13 cellular contexts compared by ENCODE assay signal in genomic region chr2:172431428-172431827, GRCh38. TPM values are rescaled to one million over a fixed set of nuclear protein-coding genes. Genes with fewer than 3 reads are reported as not detected.
DNase-seq lines count a peak whose midpoint lies in the region; ATAC-seq, FAIRE-seq and TF ChIP-seq lines count a peak whose summit lies in the region.
"Had no signal": no experiment of that assay in that cellular context is flagged by ENCODE, and none has a peak within 500 bp of the region (broad histone marks: within the 10 kb centered on the region; RNA-seq: fewer than 3 reads in every experiment).

No MANE protein-coding gene starts in this region.

- peak; percentile 42 for DNase-seq in NOMO-1 treated with DMSO at 0.1 percent for 48 hours (lab: John Stamatoyannopoulos, UW; ENCODE audit: unreplicated experiment)
- DNase-seq in NOMO-1 treated with dmso at 0.1 percent for 144 hours (lab: John Stamatoyannopoulos, UW; ENCODE audit: unreplicated experiment): no peak
- no peak for DNase-seq in keratinocyte (ENCODE audit: low read depth, low spot score)
- no peak for DNase-seq in smooth muscle cell (lab: John Stamatoyannopoulos, UW; ENCODE audit: unreplicated experiment)
- DNase-seq in stimulated activated CD4-positive, alpha-beta T cell treated with anti-CD3 and anti-CD28 coated beads, Interleukin-2, amount 100 ng/mL, for 48 hours: no peak
- DNase-seq in H9: no peak
- DNase-seq: activated naive CD4-positive, alpha-beta T cell; NCI-H510A treated with DMSO at 0.1 percent for 48 hours; stimulated activated CD4-positive, alpha-beta T cell treated with anti-CD3 and anti-CD28 coated beads, Interleukin-4, amount 100 ng/mL, for 24 hours had no signal

- peaks cover 13% of the 10 kb centered on the region for H3K23me2 ChIP-seq in H9 (ENCODE audit: insufficient read length, low read depth, low read length, poor library complexity, severe bottlenecking)

- H3K18ac ChIP-seq in H9 (ENCODE audit: insufficient read length, low read depth, low read length): no peak overlapping the region

- peaks cover 2% of the 10 kb centered on the region for H3K9me1 ChIP-seq in keratinocyte (ENCODE audit: control insufficient read depth, extremely low read depth, insufficient read depth, low read length)

- no peak overlapping the region for H3K56ac ChIP-seq in H9 (ENCODE audit: insufficient read length, low read depth, low read length)

- H3K4ac ChIP-seq in H9 (ENCODE audit: low read depth, low read length): no peak overlapping the region

- no peaks in the 10 kb centered on the region for H3K36me3 Mint-ChIP-seq in activated T-helper 17 cell treated with anti-CD3 and anti-CD28 coated beads, Interleukin-2, amount 50 U/mL, for 72 hours (ENCODE audit: low read depth)
- H3K36me3 Mint-ChIP-seq in H9 (ENCODE audit: insufficient read depth in 1 of 3, low read depth in 3 of 3): peaks cover 5 to 10% (median 8%) of the 10 kb centered on the region in 3 experiments; a peak in 5 of 7 replicates

- peaks cover 7% of the 10 kb centered on the region for H3K79me1 ChIP-seq in H9 (ENCODE audit: insufficient read depth, low read depth, low read length, poor library complexity, severe bottlenecking)

- H3T11ph ChIP-seq in H9 (ENCODE audit: low read length): no peak overlapping the region

- FAIRE-seq in keratinocyte (lab: Jason Lieb, UNC): no peak
- FAIRE-seq: GM18507 had no signal

- H3K36me3 ChIP-seq in keratinocyte (ENCODE audit: control insufficient read depth in 2 of 2, extremely low read depth in 1 of 2, insufficient read depth in 2 of 2, low read length in 2 of 2) (peaks cover 4 to 45% of the 10 kb centered on the region in 2 experiments), smooth muscle cell (ENCODE audit: low read depth) (no peaks in the 10 kb centered on the region)
- H3K36me3 ChIP-seq: neutrophil had no signal

- no peak overlapping the region for H4K91ac ChIP-seq in H9 (ENCODE audit: insufficient read length, low read depth, low read length)

- TF ChIP-seq CTCF in keratinocyte (optimal IDR thresholded peaks at IDR 0.05 in 1 of 3, IDR thresholded peaks at IDR 0.05 in 1 of 3, conservative IDR thresholded peaks at IDR 0.05 in 1 of 3; ENCODE audit: extremely low read depth in 1 of 3, insufficient read depth in 2 of 3, low read length in 3 of 3) (no peak), smooth muscle cell (IDR thresholded peaks at IDR 0.05; ENCODE audit: borderline replicate concordance, insufficient read depth, poor library complexity, severe bottlenecking) (no peak), H9 (conservative IDR thresholded peaks at IDR 0.05) (no peak)

- no peak overlapping the region for H2AK5ac ChIP-seq in H9 (ENCODE audit: insufficient read length, low read length)

- H3K27me3 ChIP-seq in keratinocyte (ENCODE audit: control insufficient read depth, extremely low read depth, insufficient read depth, low read length) (no peaks in the 10 kb centered on the region), smooth muscle cell (ENCODE audit: low read depth) (peaks cover 46% of the 10 kb centered on the region), H9 (ENCODE audit: insufficient read depth, low read length) (no peaks in the 10 kb centered on the region; the same call in 1 of the 2 replicates)

- H3K23ac ChIP-seq in H9 (ENCODE audit: insufficient read length, low read depth, low read length): no peak overlapping the region

- H3K9me3 ChIP-seq in keratinocyte (ENCODE audit: control insufficient read depth, low read depth, low read length): no peaks in the 10 kb centered on the region
- no peaks in the 10 kb centered on the region for H3K9me3 ChIP-seq in smooth muscle cell (replicated peaks; ENCODE audit: low read depth)
- no peaks in the 10 kb centered on the region for H3K9me3 ChIP-seq in H9 (ENCODE audit: control insufficient read depth, low read depth, low read length)
- H3K9me3 ChIP-seq: neutrophil had no signal

- H2BK15ac ChIP-seq in H9 (ENCODE audit: low read depth, low read length): no peak overlapping the region

- H2AFZ ChIP-seq in keratinocyte (ENCODE audit: control insufficient read depth, low read length): no peak overlapping the region
- no peak overlapping the region for H2AFZ ChIP-seq in smooth muscle cell (ENCODE audit: low read depth)
- H2AFZ ChIP-seq in H9 (ENCODE audit: low read length): no peak overlapping the region

- peaks cover 53% of the 10 kb centered on the region for H3K4me1 Mint-ChIP-seq in activated T-helper 17 cell treated with anti-CD3 and anti-CD28 coated beads, Interleukin-2, amount 50 U/mL, for 72 hours
- peaks cover 69 to 73% of the 10 kb centered on the region in 2 experiments for H3K4me1 Mint-ChIP-seq in H9

- peaks cover 62% of the 10 kb centered on the region for H3K4me1 ChIP-seq in keratinocyte (ENCODE audit: control insufficient read depth, extremely low read depth, insufficient read depth, low read length)
- peaks cover 14% of the 10 kb centered on the region for H3K4me1 ChIP-seq in smooth muscle cell (ENCODE audit: low read depth)
- peaks cover 32% of the 10 kb centered on the region for H3K4me1 ChIP-seq in H9 (ENCODE audit: insufficient read depth, low read length)

- H3K9ac ChIP-seq in keratinocyte (ENCODE audit: control insufficient read depth, extremely low read depth, insufficient read depth, low read length) (peak overlapping the region; percentile 67), smooth muscle cell (ENCODE audit: low read depth) (no peak overlapping the region), H9 (ENCODE audit: extremely low read depth, insufficient read length, low read length) (no peak overlapping the region)

- H2BK20ac ChIP-seq in H9 (ENCODE audit: low read depth, low read length, poor library complexity, severe bottlenecking): no peak overlapping the region

- WGBS in smooth muscle cell (ENCODE audit: low lambda C conversion rate): 85% methylated on average over 4 of the region's 4 CpGs
- no CpG with 5 or more reads among the region's 4 CpGs for WGBS in H9 (ENCODE audit: extremely low coverage, insufficient read length, low lambda C conversion rate)

- peaks cover 92% of the 10 kb centered on the region for H3K79me2 ChIP-seq in keratinocyte (ENCODE audit: control insufficient read depth, insufficient read depth, low read length)
- peaks cover 15% of the 10 kb centered on the region for H3K79me2 ChIP-seq in smooth muscle cell (ENCODE audit: low read depth)
- peaks cover 33% of the 10 kb centered on the region; the same call in 1 of the 2 replicates for H3K79me2 ChIP-seq in H9 (ENCODE audit: insufficient read depth, low read length)

- H2BK120ac ChIP-seq in H9 (ENCODE audit: low read depth, low read length, poor library complexity, severe bottlenecking): no peak overlapping the region

- H4K20me1 ChIP-seq in keratinocyte (ENCODE audit: control insufficient read depth, extremely low read depth, insufficient read depth, low read length) (peaks cover 21% of the 10 kb centered on the region), smooth muscle cell (ENCODE audit: low read depth) (peaks cover 5% of the 10 kb centered on the region), H9 (ENCODE audit: control insufficient read depth, insufficient read depth, insufficient read length) (no peaks in the 10 kb centered on the region)

- no peak for ATAC-seq in activated T-helper 17 cell treated with anti-CD3 and anti-CD28 coated beads, Interleukin-2, amount 50 U/mL, for 72 hours (replicated peaks)
- no peak for ATAC-seq in SK-N-SH treated with all-trans-retinoic acid at 6 μM for 48 hours

- no peak overlapping the region for H2BK12ac ChIP-seq in H9 (ENCODE audit: insufficient read length, low read depth, low read length)

- no peaks in the 10 kb centered on the region for H3K9me3 Mint-ChIP-seq in activated T-helper 17 cell treated with anti-CD3 and anti-CD28 coated beads, Interleukin-2, amount 50 U/mL, for 72 hours
- H3K9me3 Mint-ChIP-seq in H9: no peaks in the 10 kb centered on the region

- H3K27ac ChIP-seq in keratinocyte (ENCODE audit: control insufficient read depth, insufficient read depth, low read length) (peak overlapping the region; percentile 78), smooth muscle cell (ENCODE audit: low read depth) (peak overlapping the region; percentile 66), H9 (ENCODE audit: insufficient read length, low read depth, low read length) (no peak overlapping the region)
- H3K27ac ChIP-seq: neutrophil had no signal

- H3F3A ChIP-seq in smooth muscle cell (ENCODE audit: low read depth): no peaks in the 10 kb centered on the region

- peak overlapping the region; percentile 7 for H3K27ac Mint-ChIP-seq in activated T-helper 17 cell treated with anti-CD3 and anti-CD28 coated beads, Interleukin-2, amount 50 U/mL, for 72 hours
- H3K27ac Mint-ChIP-seq in H9: peak overlapping the region in 1 of 3 experiments; percentile 38; a peak in 1 of 7 replicates

- no peak overlapping the region for H2BK5ac ChIP-seq in H9 (ENCODE audit: insufficient read length, low read length)

- H3K4me2 ChIP-seq in keratinocyte (ENCODE audit: control insufficient read depth, extremely low read depth, insufficient read depth, low read depth, low read length): peak overlapping the region; percentile 89
- peak overlapping the region; percentile 1 for H3K4me2 ChIP-seq in smooth muscle cell
- no peak overlapping the region for H3K4me2 ChIP-seq in H9 (ENCODE audit: insufficient read depth, insufficient read length, low read length)

- H3K27me3 Mint-ChIP-seq in activated T-helper 17 cell treated with anti-CD3 and anti-CD28 coated beads, Interleukin-2, amount 50 U/mL, for 72 hours: no peaks in the 10 kb centered on the region
- H3K27me3 Mint-ChIP-seq in H9 (ENCODE audit: low read depth): no peaks in the 10 kb centered on the region

- dilution Hi-C loops in keratinocyte (cut with MboI; ENCODE audit: extremely low pct_ligation_motif_present, low sequenced_read_pairs): no loop called here

- no peak overlapping the region for H3K4me3 Mint-ChIP-seq in activated T-helper 17 cell treated with anti-CD3 and anti-CD28 coated beads, Interleukin-2, amount 50 U/mL, for 72 hours
- H3K4me3 Mint-ChIP-seq in H9: peak overlapping the region in 1 of 2 experiments; percentile 27; a peak in 1 of 5 replicates

- H4K5ac ChIP-seq in H9 (ENCODE audit: insufficient read length, low read depth, low read length): no peak overlapping the region

- H3K14ac ChIP-seq in H9 (ENCODE audit: insufficient read depth, low read length): no peak overlapping the region

- no peak overlapping the region for H4K8ac ChIP-seq in H9 (replicated peaks; ENCODE audit: insufficient read length, low read depth, low read length)

- H3K4me3 ChIP-seq in keratinocyte (ENCODE audit: control insufficient read depth in 2 of 3, extremely low read depth in 1 of 3, insufficient read depth in 2 of 3, low read depth in 1 of 3, low read length in 3 of 3): peak overlapping the region; percentile 59 to 98 (median 84)
- no peak overlapping the region for H3K4me3 ChIP-seq in smooth muscle cell

RNA-seq across cellular contexts. Expression of gene ITGA6, which starts 4.0 kb away (rescaled TPM):
- total RNA-seq in activated T-helper 17 cell treated with anti-CD3 and anti-CD28 coated beads, Interleukin-2, amount 50 U/mL, for 72 hours: 1 to 10 TPM; 2.2 to 4.9 TPM
- polyA plus RNA-seq in keratinocyte (258 to 441 TPM (median 273 TPM) in 3 replicates), smooth muscle cell (11.8 and 54.7 TPM in 2 replicates)
- polyA plus RNA-seq in keratinocyte (2011; ENCODE audit: low read depth): 360 TPM
- polyA plus RNA-seq in keratinocyte (2011; cell fraction: cytosol; rRNA removed): 148 and 205 TPM in 2 replicates
- 661 and 820 TPM in 2 replicates for polyA plus RNA-seq in keratinocyte (2011; cell fraction: nucleus; rRNA removed)
- polyA plus RNA-seq in keratinocyte (2012; ENCODE audit: low replicate concordance): 169 and 660 TPM in 2 replicates
- polyA minus RNA-seq in keratinocyte: 374 to 691 TPM (median 492 TPM) in 3 replicates
- polyA minus RNA-seq in keratinocyte (2011; cell fraction: cytosol; rRNA and poly(A)+ RNA removed): 252 TPM
- polyA minus RNA-seq in keratinocyte (2011; cell fraction: nucleus; rRNA and poly(A)+ RNA removed): 750 and 1,558 TPM in 2 replicates
- total RNA-seq in smooth muscle cell (188 and 198 TPM in 2 replicates), H9 (2021) (78.3 and 78.9 TPM in 2 replicates)

Comparison
In these comparisons a context has a peak if more than half of its experiments do, and no peak if none do; other contexts are left out.
1. RNA of gene ITGA6, which starts 4.0 kb away (total RNA-seq): 188 to 198 TPM in smooth muscle cell and 78.3 to 78.9 TPM in H9; 2.2 to 4.9 TPM in activated T-helper 17 cell treated with anti-CD3 and anti-CD28 coated beads, Interleukin-2, amount 50 U/mL, for 72 hours; every median in the first group is over 10 times any median in the second.